ENCODE assay signal across 10 cellular contexts in genomic region chr1:160208179-160209040, GRCh38. TPM values are rescaled to one million over a fixed set of nuclear protein-coding genes. Genes with fewer than 3 reads are reported as not detected.
DNase-seq lines count a peak whose midpoint lies in the region; ATAC-seq and TF ChIP-seq lines count a peak whose summit lies in the region.
"Had no signal": no experiment of that assay in that cellular context is flagged by ENCODE, and none has a peak within 500 bp of the region (broad histone marks: within the 10 kb centered on the region; RNA-seq: fewer than 3 reads in every experiment).

No MANE protein-coding gene starts in this region.

- DNase-seq in AG04449 (ENCODE audit: low read depth, low spot score) (no peak), neural progenitor cell (ENCODE audit: low spot score) (no peak), NCI-H82 (lab: John Stamatoyannopoulos, UW) (no peak), tibial nerve (ENCODE audit: low spot score in 2 of 2) (no peak)
- DNase-seq in effector memory CD8-positive, alpha-beta T cell: no peak
- DNase-seq in stimulated activated naive CD4-positive, alpha-beta T cell (lab: John Stamatoyannopoulos, UW): no peak
- no peak for DNase-seq in NK-92 treated with Interleukin-12 subunit alpha and Interleukin-12 subunit beta, amount 100 ng/mL, for 24 hours (lab: John Stamatoyannopoulos, UW)
- DNase-seq: DMS79, NCI-H2029 treated with DMSO at 0.1 percent for 48 hours had no signal

- peak overlapping the region; percentile 2 for H3K4me3 ChIP-seq in AG04449 (ENCODE audit: low read depth, low read length)
- no peak overlapping the region for H3K4me3 ChIP-seq in neural progenitor cell
- H3K4me3 ChIP-seq in tibial nerve: no peak overlapping the region

- H2AFZ ChIP-seq in neural progenitor cell (replicated peaks): no peak overlapping the region

- TF ChIP-seq EP300 in tibial nerve (IDR thresholded peaks at IDR 0.05): peak in 1 of 2 donors; percentile 13

- no peak for TF ChIP-seq POLR2A in tibial nerve (IDR thresholded peaks at IDR 0.05)

- no peak overlapping the region for H3K9ac ChIP-seq in neural progenitor cell

- H3K36me3 Mint-ChIP-seq in IgD-negative memory B cell (peaks cover 9% of the 10 kb centered on the region), neural progenitor cell (peaks cover 28% of the 10 kb centered on the region)
- peaks cover 11% of the 10 kb centered on the region for H3K36me3 Mint-ChIP-seq in effector memory CD8-positive, alpha-beta T cell (ENCODE audit: insufficient read depth)

- H3K27ac ChIP-seq in neural progenitor cell: no peak overlapping the region
- peak overlapping the region in 2 of 4 donors; percentile 61 to 93 for H3K27ac ChIP-seq in tibial nerve

- H3K9me3 Mint-ChIP-seq in IgD-negative memory B cell (no peaks in the 10 kb centered on the region), neural progenitor cell (no peaks in the 10 kb centered on the region)
- H3K9me3 Mint-ChIP-seq in effector memory CD8-positive, alpha-beta T cell: no peaks in the 10 kb centered on the region

- H3K27me3 ChIP-seq in neural progenitor cell (no peaks in the 10 kb centered on the region), tibial nerve (no peaks in the 10 kb centered on the region)

- H3K4me1 ChIP-seq in neural progenitor cell: peaks cover 68% of the 10 kb centered on the region
- peaks cover 0 to 64% (median 28%) of the 10 kb centered on the region in 4 donors for H3K4me1 ChIP-seq in tibial nerve

- no peaks in the 10 kb centered on the region for H3K9me3 ChIP-seq in neural progenitor cell (ENCODE audit: low read depth)
- H3K9me3 ChIP-seq in tibial nerve: no peaks in the 10 kb centered on the region

- 67 to 74% methylated on average over 8 of the region's 8 CpGs for WGBS in tibial nerve, 2 donors

- CTCF ChIA-PET in AG04449 (lab: Yijun Ruan, JAX): interaction anchor here (1.2 to 11.7 kb wide), 5 partner anchors 12 to 123 kb away, joined by 3 to 214 read pairs (median 49); partner anchors contain the start of gene CASQ1

- H4K20me1 ChIP-seq in neural progenitor cell (ENCODE audit: low read depth): peaks cover 73% of the 10 kb centered on the region

- H3K4me1 Mint-ChIP-seq in IgD-negative memory B cell: peaks cover 29 to 47% (median 39%) of the 10 kb centered on the region in 3 donors
- H3K4me1 Mint-ChIP-seq in effector memory CD8-positive, alpha-beta T cell (ENCODE audit: low read depth in 2 of 2): peaks cover 26 to 27% of the 10 kb centered on the region in 2 donors
- peaks cover 80% of the 10 kb centered on the region for H3K4me1 Mint-ChIP-seq in neural progenitor cell

- H3K4me2 ChIP-seq in neural progenitor cell: no peak overlapping the region

- ATAC-seq in effector memory CD8-positive, alpha-beta T cell (replicated peaks): no peak

- peaks cover 50% of the 10 kb centered on the region for H3F3A ChIP-seq in neural progenitor cell (ENCODE audit: low read depth)

- H3K4me3 Mint-ChIP-seq in IgD-negative memory B cell (peak overlapping the region in 2 of 4 donors; percentile 21 to 92), neural progenitor cell (peak overlapping the region; percentile 89)
- H3K4me3 Mint-ChIP-seq in effector memory CD8-positive, alpha-beta T cell: no peak overlapping the region

- H3K27ac Mint-ChIP-seq in IgD-negative memory B cell (peak overlapping the region; percentile 22 to 88 (median 25)), neural progenitor cell (peak overlapping the region; percentile 89)
- peak overlapping the region; percentile 21 to 90 for H3K27ac Mint-ChIP-seq in effector memory CD8-positive, alpha-beta T cell

- H3K27me3 Mint-ChIP-seq in IgD-negative memory B cell (no peaks in the 10 kb centered on the region), neural progenitor cell (ENCODE audit: insufficient read depth, low read depth) (peaks cover 12% of the 10 kb centered on the region)
- no peaks in the 10 kb centered on the region for H3K27me3 Mint-ChIP-seq in effector memory CD8-positive, alpha-beta T cell

- H3K36me3 ChIP-seq in neural progenitor cell: peaks cover 5% of the 10 kb centered on the region
- peaks cover 0 to 55% (median 9%) of the 10 kb centered on the region in 3 donors for H3K36me3 ChIP-seq in tibial nerve

- H3K79me2 ChIP-seq in neural progenitor cell (ENCODE audit: low read depth): peaks cover 25% of the 10 kb centered on the region

- TF ChIP-seq CTCF in AG04449 (IDR thresholded peaks at IDR 0.05; ENCODE audit: insufficient read depth, low read length, missing control alignments) (no peak), neural progenitor cell (IDR thresholded peaks at IDR 0.05) (no peak), tibial nerve (IDR thresholded peaks at IDR 0.05) (no peak)

- POLR2A ChIA-PET in AG04449 (lab: Yijun Ruan, JAX): interaction anchor here (0.7 to 7.3 kb wide), 3 partner anchors 11 to 149 kb away, joined by 3 to 34 read pairs (median 3); no protein-coding TSS in a partner anchor

RNA-seq across cellular contexts. Expression of gene PEA15, which starts 3.2 kb away (rescaled TPM):
- 19.4 TPM for polyA plus RNA-seq in IgD-negative memory B cell
- 39.1 and 63.5 TPM in 2 replicates for total RNA-seq in neural progenitor cell (ENCODE audit: low replicate concordance)
- total RNA-seq in tibial nerve: 100 to 1,000 TPM; 144 to 154 (median 147) TPM

RNA-seq across cellular contexts. Expression of gene CASQ1, which starts 18.0 kb away (rescaled TPM):
- not detected for polyA plus RNA-seq in IgD-negative memory B cell
- total RNA-seq in neural progenitor cell (ENCODE audit: low replicate concordance): 0.50 TPM in 1 of 2 replicates, not detected in the other
- 1 to 10 TPM in 1 of 4 donors, under 1 TPM in 1, not detected in 2; 0.98 to 1.7 TPM for total RNA-seq in tibial nerve

RNA-seq across cellular contexts. Expression of gene DCAF8, which starts 53.9 kb away (rescaled TPM):
- polyA plus RNA-seq in IgD-negative memory B cell: 57.8 TPM
- total RNA-seq in neural progenitor cell (ENCODE audit: low replicate concordance) (105 and 132 TPM in 2 replicates), tibial nerve (100 to 1,000 TPM; 126 to 186 (median 172) TPM)

RNA-seq across cellular contexts. Expression of gene ATP1A4, which starts 57.0 kb away (rescaled TPM):
- not detected for polyA plus RNA-seq in IgD-negative memory B cell
- total RNA-seq in neural progenitor cell (ENCODE audit: low replicate concordance) (0.17 and 0.62 TPM in 2 replicates), tibial nerve (1 to 10 TPM in 3 of 4 donors, under 1 TPM in 1; 0.90 to 5.0 (median 2.1) TPM)

Comparison
In these comparisons a context has a peak if more than half of its experiments do, and no peak if none do; other contexts are left out.
1. H3K27ac Mint-ChIP-seq: peak in every context shown above with its lines; median percentile 89 in neural progenitor cell; 56 in effector memory CD8-positive, alpha-beta T cell; 25 in IgD-negative memory B cell.